In the genomic region with DNA sequence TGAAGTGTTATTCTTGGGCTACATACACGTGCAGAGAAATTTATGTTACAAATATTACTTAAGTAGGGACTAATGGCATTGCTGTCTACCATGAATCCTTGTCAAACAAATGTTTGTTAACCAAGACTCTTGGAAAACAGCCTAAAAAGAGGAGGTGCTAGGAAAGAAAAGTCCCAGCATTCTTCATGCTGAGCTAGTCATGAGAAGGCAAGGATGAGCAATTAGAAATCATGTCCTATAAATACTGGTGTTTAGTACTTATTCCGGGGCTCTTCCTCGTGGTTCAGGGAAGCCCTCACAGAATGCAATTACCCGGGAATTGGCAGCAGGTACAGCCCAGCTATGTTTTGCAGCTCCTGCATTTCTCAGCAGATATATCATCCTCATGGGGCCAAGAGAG, we compare ENCODE assay signal across 18 cellular contexts.
DNase-seq lines count a peak whose midpoint lies in the region; ATAC-seq and TF ChIP-seq lines count a peak whose summit lies in the region.
"Had no signal": no experiment of that assay in that cellular context is flagged by ENCODE, and none has a peak within 500 bp of the region (broad histone marks: within the 10 kb centered on the region; RNA-seq: fewer than 3 reads in every experiment).

No MANE protein-coding gene starts in this region.

- DNase-seq in AG09309 (ENCODE audit: low read depth): peak; percentile 16
- DNase-seq in GM04503 (ENCODE audit: low read depth): peak; percentile 30
- peak; percentile 72 for DNase-seq in amniotic epithelial cell (ENCODE audit: low read depth)
- DNase-seq in fibroblast of the aortic adventitia (ENCODE audit: low read depth): peak; percentile 2
- no peak for DNase-seq in neural progenitor cell (ENCODE audit: low spot score)
- DNase-seq in NCI-H345 treated with DMSO at 0.1 percent for 48 hours (lab: John Stamatoyannopoulos, UW; ENCODE audit: unreplicated experiment): no peak
- DNase-seq: Caco-2; CD4-positive, CD25-positive, alpha-beta regulatory T cell; DMS153; Karpas-422; MV-4-11; NCI-H1930; NCI-H446 treated with DMSO at 0.1 percent for 48 hours; PC-9 had no signal

- H3K4me3 Mint-ChIP-seq in neural progenitor cell: no peak overlapping the region
- H3K4me3 Mint-ChIP-seq: B cell; CD4-positive, CD25-positive, alpha-beta regulatory T cell had no signal

- H4K20me1 ChIP-seq in neural progenitor cell (ENCODE audit: low read depth): no peaks in the 10 kb centered on the region

- no peak overlapping the region for H2AFZ ChIP-seq in neural progenitor cell (replicated peaks)
- H2AFZ ChIP-seq: PC-9 had no signal

- no peak overlapping the region for H3K4me2 ChIP-seq in neural progenitor cell
- H3K4me2 ChIP-seq: PC-9 had no signal

- no peaks in the 10 kb centered on the region for H3K27me3 ChIP-seq in neural progenitor cell
- H3K27me3 ChIP-seq: SJSA1 had no signal

- H3K36me3 Mint-ChIP-seq in neural progenitor cell: peaks cover 2% of the 10 kb centered on the region
- H3K36me3 Mint-ChIP-seq: CD4-positive, CD25-positive, alpha-beta regulatory T cell had no signal

- H3K27me3 Mint-ChIP-seq in neural progenitor cell (ENCODE audit: insufficient read depth, low read depth): no peaks in the 10 kb centered on the region
- H3K27me3 Mint-ChIP-seq: B cell; CD4-positive, CD25-positive, alpha-beta regulatory T cell had no signal

- no peaks in the 10 kb centered on the region for H3K4me1 Mint-ChIP-seq in neural progenitor cell
- H3K4me1 Mint-ChIP-seq: B cell; CD4-positive, CD25-positive, alpha-beta regulatory T cell had no signal

- H3K4me1 ChIP-seq in neural progenitor cell: no peaks in the 10 kb centered on the region
- H3K4me1 ChIP-seq: SJSA1 had no signal

- H3K27ac Mint-ChIP-seq in neural progenitor cell: no peak overlapping the region
- H3K27ac Mint-ChIP-seq: B cell; CD4-positive, CD25-positive, alpha-beta regulatory T cell had no signal

- H3K4me3 ChIP-seq in AG09309 (ENCODE audit: control insufficient read depth, low read depth, low read length): no peak overlapping the region
- H3K4me3 ChIP-seq in fibroblast of the aortic adventitia (ENCODE audit: low read depth, low read length): no peak overlapping the region
- no peak overlapping the region for H3K4me3 ChIP-seq in neural progenitor cell
- H3K4me3 ChIP-seq: PC-9, SJSA1 had no signal

- H3K36me3 ChIP-seq in neural progenitor cell: no peaks in the 10 kb centered on the region
- H3K36me3 ChIP-seq: SJSA1 had no signal

- H3F3A ChIP-seq in neural progenitor cell (ENCODE audit: low read depth): no peaks in the 10 kb centered on the region

- H3K27ac ChIP-seq in neural progenitor cell: no peak overlapping the region
- H3K27ac ChIP-seq: PC-9, SJSA1 had no signal

- H3K9me3 Mint-ChIP-seq in neural progenitor cell: peaks cover 3% of the 10 kb centered on the region

- ATAC-seq in GM19395 (IDR thresholded peaks at IDR 0.05; ENCODE audit: unreplicated experiment): no peak
- no peak for ATAC-seq in GM18870 (IDR thresholded peaks at IDR 0.05; ENCODE audit: unreplicated experiment)

- no peak overlapping the region for H3K9ac ChIP-seq in neural progenitor cell

- H3K9me3 ChIP-seq in neural progenitor cell (ENCODE audit: low read depth): no peaks in the 10 kb centered on the region
- H3K9me3 ChIP-seq: Caco-2, SJSA1 had no signal

- H3K79me2 ChIP-seq in neural progenitor cell (ENCODE audit: low read depth): no peaks in the 10 kb centered on the region

- TF ChIP-seq CTCF in AG09309 (IDR thresholded peaks at IDR 0.05; ENCODE audit: control insufficient read depth, insufficient read depth, low read depth, low read length, missing control alignments) (no peak), fibroblast of the aortic adventitia (IDR thresholded peaks at IDR 0.05; ENCODE audit: insufficient read depth, low read length) (no peak), neural progenitor cell (IDR thresholded peaks at IDR 0.05) (no peak)

Comparison
In these comparisons a context has a peak if more than half of its experiments do, and no peak if none do; other contexts are left out.
1. DNase-seq: peak in AG09309 (single experiment), GM04503 (single experiment), amniotic epithelial cell (single experiment) and fibroblast of the aortic adventitia (single experiment); none in neural progenitor cell (single experiment) and NCI-H345 treated with DMSO at 0.1 percent for 48 hours (single experiment).